In the genomic region with DNA sequence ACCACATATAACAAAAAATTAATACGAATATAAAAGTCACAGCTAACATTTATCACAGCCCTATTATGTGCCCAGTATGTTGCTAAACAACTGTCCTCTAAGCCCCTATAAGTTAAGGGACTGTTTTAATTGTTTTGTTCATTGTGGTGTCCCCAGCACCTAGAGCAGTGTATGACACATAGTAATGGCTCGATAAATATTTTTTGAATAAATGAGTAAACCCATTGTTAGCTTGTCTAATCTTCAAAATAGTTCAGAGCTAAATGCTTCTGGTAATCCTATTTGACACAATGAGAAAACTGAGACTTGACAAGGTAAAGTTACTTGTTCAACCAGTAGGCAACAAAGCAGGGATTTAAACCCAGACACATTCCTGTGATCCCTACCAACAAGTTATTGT, we compare ENCODE assay signal across 23 cellular contexts.
DNase-seq lines count a peak whose midpoint lies in the region; ATAC-seq, FAIRE-seq and TF ChIP-seq lines count a peak whose summit lies in the region.
"Had no signal": no experiment of that assay in that cellular context is flagged by ENCODE, and none has a peak within 500 bp of the region (broad histone marks: within the 10 kb centered on the region; RNA-seq: fewer than 3 reads in every experiment).

No MANE protein-coding gene starts in this region.

- H3K27me3 ChIP-seq in mammary epithelial cell (ENCODE audit: insufficient read depth, low read length) (no peaks in the 10 kb centered on the region), breast epithelium (no peaks in the 10 kb centered on the region), PC-3 (ENCODE audit: low read length) (no peaks in the 10 kb centered on the region), foreskin keratinocyte (no peaks in the 10 kb centered on the region)
- H3K27me3 ChIP-seq: BLaER1 treated with 17β-estradiol and CSF1 and Interleukin-3, amounts not matched to agents 10 nM and 100 nM had no signal

- H3K4me2 ChIP-seq in mammary epithelial cell (ENCODE audit: insufficient read depth, low read depth, low read length) (no peak overlapping the region), PC-3 (ENCODE audit: low read length) (peak overlapping the region; percentile 42)
- H3K4me2 ChIP-seq: BLaER1 treated with 17β-estradiol and CSF1 and Interleukin-3, amounts not matched to agents 10 nM and 100 nM had no signal

- no peaks in the 10 kb centered on the region for H3K4me1 ChIP-seq in mammary epithelial cell (ENCODE audit: insufficient read depth, low read length)
- H3K4me1 ChIP-seq in breast epithelium, result no peaks in the 10 kb centered on the region
- peaks cover 22% of the 10 kb centered on the region for H3K4me1 ChIP-seq in PC-3 (ENCODE audit: insufficient read depth, low read length)
- H3K4me1 ChIP-seq in foreskin keratinocyte, result peaks cover 3% of the 10 kb centered on the region

- CTCF ChIA-PET in mammary epithelial cell (lab: Charles Lee; ENCODE audit: low non-redundant PET) (no interaction called here), PC-3 (lab: Charles Lee) (no interaction called here)

- H3K27me3 Mint-ChIP-seq in progenitor cell of endocrine pancreas, result peaks cover 8% of the 10 kb centered on the region
- H3K27me3 Mint-ChIP-seq: CD8-positive, alpha-beta memory T cell had no signal

- H3K9me3 Mint-ChIP-seq in progenitor cell of endocrine pancreas (ENCODE audit: low read depth), result no peaks in the 10 kb centered on the region

- ATAC-seq in PC-3 (peak; percentile 59), foreskin keratinocyte (peak; percentile 69)
- ATAC-seq: HCT116 had no signal

- DNase-seq in mammary epithelial cell, result peak; percentile 14
- no peak for DNase-seq in breast epithelium (ENCODE audit: low spot score in 2 of 2)
- DNase-seq in PC-3, result peak; percentile 64
- peak in 1 of 2 donors; percentile 30 for DNase-seq in foreskin keratinocyte
- peak; percentile 23 for DNase-seq in urothelium cell line (ENCODE audit: low spot score)
- no peak for DNase-seq in midbrain (lab: John Stamatoyannopoulos, UW)
- DNase-seq in NK-92 (lab: John Stamatoyannopoulos, UW; ENCODE audit: unreplicated experiment), result no peak
- no peak for DNase-seq in progenitor cell of endocrine pancreas (ENCODE audit: low spot score, unreplicated experiment)
- DNase-seq: CD8-positive, alpha-beta memory T cell; COR-L47; DMS 273 treated with DMSO at 0.1 percent for 48 hours; DMS53; DND-41; GDM1; GOT3; H7; HFFc6 had no signal

- H3K27ac ChIP-seq in mammary epithelial cell (ENCODE audit: insufficient read depth, low read depth, low read length) (no peak overlapping the region), breast epithelium (no peak overlapping the region), PC-3 (ENCODE audit: low read length) (no peak overlapping the region), foreskin keratinocyte (no peak overlapping the region)
- H3K27ac ChIP-seq: 22Rv1; BLaER1 treated with 17β-estradiol and CSF1 and Interleukin-3, amounts not matched to agents 10 nM and 100 nM had no signal

- dilution Hi-C loops in mammary epithelial cell (cut with HindIII; ENCODE audit: low sequenced_read_pairs), result no loop called here

- H3K4me3 ChIP-seq in mammary epithelial cell (replicated peaks in 1 of 3; ENCODE audit: insufficient read depth in 1 of 3, low read depth in 2 of 3, low read length in 3 of 3) (no peak overlapping the region), breast epithelium (no peak overlapping the region), PC-3 (ENCODE audit: low read length) (no peak overlapping the region)
- H3K4me3 ChIP-seq: BLaER1 treated with 17β-estradiol and CSF1 and Interleukin-3, amounts not matched to agents 10 nM and 100 nM had no signal

- H3K79me2 ChIP-seq in mammary epithelial cell (ENCODE audit: insufficient read depth, low read length) (no peaks in the 10 kb centered on the region), PC-3 (ENCODE audit: low read length) (no peaks in the 10 kb centered on the region)

- intact Hi-C loops in mammary epithelial cell (cut with micrococcal nuclease), result no loop called here
- intact Hi-C loops in breast epithelium (cut with DNase I; ENCODE audit: low total_unique reads), result no loop called here
- intact Hi-C loops in PC-3 (cut with micrococcal nuclease), result no loop called here

- no peak for FAIRE-seq in urothelium cell line (lab: Jason Lieb, UNC)
- FAIRE-seq: GM12892, GM18507 had no signal

- 48% methylated on average over 2 of the region's 2 CpGs for WGBS in mammary epithelial cell (ENCODE audit: low coverage, missing lambda C conversion rate)

- BruUV-seq in mammary epithelial cell (replicated peaks; lab: Mats Ljungman, UMichigan) (no TSS peak), PC-3 (replicated peaks; lab: Mats Ljungman, UMichigan) (no TSS peak)

- TF ChIP-seq POLR2A in breast epithelium (IDR thresholded peaks at IDR 0.05), result no peak

- TF ChIP-seq CTCF in mammary epithelial cell (conservative IDR thresholded peaks at IDR 0.05 in 1 of 2, IDR thresholded peaks at IDR 0.05 in 1 of 2; ENCODE audit: extremely low read depth in 1 of 2, insufficient read depth in 1 of 2, low read depth in 1 of 2, low read length in 2 of 2) (no peak), breast epithelium (IDR thresholded peaks at IDR 0.05) (no peak), PC-3 (conservative IDR thresholded peaks at IDR 0.05; ENCODE audit: low read depth, low read length) (no peak), foreskin keratinocyte (conservative IDR thresholded peaks at IDR 0.05) (no peak), progenitor cell of endocrine pancreas (IDR thresholded peaks at IDR 0.05; ENCODE audit: unreplicated experiment) (no peak)

- POLR2A ChIA-PET in PC-3 (lab: Charles Lee; ENCODE audit: unreplicated experiment), result interaction anchor here (0.6 kb wide), 1 partner anchor 1345 kb away, joined by 4 read pairs; no protein-coding TSS in a partner anchor

- in situ Hi-C loops in mammary epithelial cell (cut with MboI; ENCODE audit: low sequenced_read_pairs in 2 of 2), result no loop called here

- H3K27ac Mint-ChIP-seq in progenitor cell of endocrine pancreas, result no peak overlapping the region
- H3K27ac Mint-ChIP-seq: B cell; CD8-positive, alpha-beta memory T cell; HFFc6 had no signal

- H3K36me3 ChIP-seq in mammary epithelial cell (ENCODE audit: insufficient read depth, low read length) (no peaks in the 10 kb centered on the region), breast epithelium (no peaks in the 10 kb centered on the region), PC-3 (ENCODE audit: low read depth, low read length) (no peaks in the 10 kb centered on the region)
- H3K36me3 ChIP-seq: BLaER1 treated with 17β-estradiol and CSF1 and Interleukin-3, amounts not matched to agents 10 nM and 100 nM had no signal

- no peaks in the 10 kb centered on the region for H4K20me1 ChIP-seq in mammary epithelial cell (ENCODE audit: insufficient read depth, low read length)
- H4K20me1 ChIP-seq in PC-3 (ENCODE audit: low read length), result no peaks in the 10 kb centered on the region
- H4K20me1 ChIP-seq: BLaER1 treated with 17β-estradiol and CSF1 and Interleukin-3, amounts not matched to agents 10 nM and 100 nM had no signal

- H3K9me2 ChIP-seq in PC-3 (replicated peaks; ENCODE audit: low read length), result no peaks in the 10 kb centered on the region

- no peak overlapping the region for H3K4me3 Mint-ChIP-seq in progenitor cell of endocrine pancreas (ENCODE audit: low read depth)
- H3K4me3 Mint-ChIP-seq: B cell; CD8-positive, alpha-beta memory T cell; HFFc6 had no signal

- H3K4me1 Mint-ChIP-seq in progenitor cell of endocrine pancreas (ENCODE audit: low read depth), result no peaks in the 10 kb centered on the region
- H3K4me1 Mint-ChIP-seq: B cell; CD8-positive, alpha-beta memory T cell had no signal

- H2AFZ ChIP-seq in mammary epithelial cell (ENCODE audit: low read depth, low read length), result no peak overlapping the region
- no peak overlapping the region for H2AFZ ChIP-seq in PC-3 (ENCODE audit: low read length)

- no peaks in the 10 kb centered on the region for H3K36me3 Mint-ChIP-seq in progenitor cell of endocrine pancreas (ENCODE audit: insufficient read depth)
- H3K36me3 Mint-ChIP-seq: CD8-positive, alpha-beta memory T cell had no signal

- no peaks in the 10 kb centered on the region for H3F3A ChIP-seq in PC-3 (ENCODE audit: low read length, unreplicated experiment)

- H3K9ac ChIP-seq in mammary epithelial cell (ENCODE audit: insufficient read depth, low read length), result no peak overlapping the region
- H3K9ac ChIP-seq in PC-3 (ENCODE audit: low read length), result no peak overlapping the region
- H3K9ac ChIP-seq: BLaER1 treated with 17β-estradiol and CSF1 and Interleukin-3, amounts not matched to agents 10 nM and 100 nM had no signal

- no peaks in the 10 kb centered on the region for H3K9me3 ChIP-seq in mammary epithelial cell (replicated peaks; ENCODE audit: insufficient read depth, low read length)
- no peaks in the 10 kb centered on the region for H3K9me3 ChIP-seq in breast epithelium
- H3K9me3 ChIP-seq in PC-3 (ENCODE audit: low read length), result no peaks in the 10 kb centered on the region
- H3K9me3 ChIP-seq: BLaER1 treated with 17β-estradiol and CSF1 and Interleukin-3, amounts not matched to agents 10 nM and 100 nM had no signal

Comparison
In these comparisons a context has a peak if more than half of its experiments do, and no peak if none do; other contexts are left out.
1. DNase-seq: peak in mammary epithelial cell (single experiment), PC-3 (single experiment) and urothelium cell line (single experiment); none in breast epithelium (0 of 2), midbrain (single experiment), NK-92 (single experiment) and progenitor cell of endocrine pancreas (single experiment).